In genomic region chr4:155376387-155377268, GRCh38 we compare ENCODE assay signal across 8 cellular contexts. TPM values are rescaled to one million over a fixed set of nuclear protein-coding genes. Genes with fewer than 3 reads are reported as not detected.
A peak's percentile ranks its signal among the peaks of the same experiment; 100 is the strongest.
DNase-seq lines count a peak whose midpoint lies in the region; ATAC-seq and TF ChIP-seq lines count a peak whose summit lies in the region.

Gene MAP9, minus strand, starts transcription at chr4:155376965. Its CDS starts 1,115 bp downstream, at chr4:155375850.

- H3K36me3 ChIP-seq in KOPT-K1 (ENCODE audit: insufficient read depth, low read length) (no peaks in the 10 kb centered on the region), heart left ventricle (peaks cover 0 to 13% (median 0%) of the 10 kb centered on the region in 9 donors), upper lobe of left lung (no peaks in the 10 kb centered on the region)

- peak within 1 kb of the TSS; percentile 88 for H3K27ac Mint-ChIP-seq in activated naive CD8-positive, alpha-beta T cell treated with anti-CD3 and anti-CD28 coated beads, Interleukin-2, amount 50 U/mL, for 24 hours

- peak; percentile 99 for ATAC-seq in GM21723 (IDR thresholded peaks at IDR 0.05; ENCODE audit: unreplicated experiment)
- ATAC-seq in activated naive CD8-positive, alpha-beta T cell treated with anti-CD3 and anti-CD28 coated beads, Interleukin-2, amount 50 U/mL, for 24 hours: peak; percentile 98
- ATAC-seq in heart left ventricle: peak; percentile 97 to 99 (median 99)
- ATAC-seq in upper lobe of left lung (ENCODE audit: low FRiP score in 2 of 2): peak; percentile 96 to 97

- TF ChIP-seq POLR2A in heart left ventricle (IDR thresholded peaks at IDR 0.05) (no peak), upper lobe of left lung (IDR thresholded peaks at IDR 0.05) (peak in 1 of 4 donors; percentile 42)

- WGBS in heart left ventricle, 4 donors: 4 to 11% (median 7%) methylated on average over 41 to 66 of the region's 66 CpGs
- 9 to 15% methylated on average over 29 to 48 of the region's 66 CpGs for WGBS in upper lobe of left lung, 2 donors

- TF ChIP-seq CTCF in heart left ventricle (IDR thresholded peaks at IDR 0.05) (no peak), upper lobe of left lung (IDR thresholded peaks at IDR 0.05) (no peak)

- H3K9me3 ChIP-seq in KOPT-K1 (ENCODE audit: insufficient read depth, low read length, poor library complexity, severe bottlenecking) (no peaks in the 10 kb centered on the region), heart left ventricle (no peaks in the 10 kb centered on the region), upper lobe of left lung (no peaks in the 10 kb centered on the region)

- intact Hi-C loops in heart left ventricle (cut with DNase I): loop anchor here in 2 of 10 donors (10.0 kb wide), 1 partner anchor 822 kb away; the partner anchor contains the start of gene PLRG1 (in 2 of the 2)
- intact Hi-C loops in posterior vena cava (cut with DNase I): no loop called here

- no peak for TF ChIP-seq EP300 in upper lobe of left lung (IDR thresholded peaks at IDR 0.05)

- H3K36me3 Mint-ChIP-seq in activated naive CD8-positive, alpha-beta T cell treated with anti-CD3 and anti-CD28 coated beads, Interleukin-2, amount 50 U/mL, for 24 hours (ENCODE audit: low read depth): peaks cover 2% of the 10 kb centered on the region

- H3K4me1 ChIP-seq in heart left ventricle: peaks cover 0 to 12% (median 7%) of the 10 kb centered on the region in 12 donors
- H3K4me1 ChIP-seq in upper lobe of left lung: peaks cover 4 to 18% (median 8%) of the 10 kb centered on the region in 4 donors

- H3K27ac ChIP-seq in KOPT-K1 (ENCODE audit: low read depth, low read length, poor library complexity, severe bottlenecking): peak within 1 kb of the TSS; percentile 10
- peak within 1 kb of the TSS in 4 of 12 donors; percentile 21 to 56 (median 38) for H3K27ac ChIP-seq in heart left ventricle
- peak within 1 kb of the TSS in 2 of 4 donors; percentile 13 to 70 for H3K27ac ChIP-seq in upper lobe of left lung

- peak within 1 kb of the TSS; percentile 91 for H3K4me3 Mint-ChIP-seq in activated naive CD8-positive, alpha-beta T cell treated with anti-CD3 and anti-CD28 coated beads, Interleukin-2, amount 50 U/mL, for 24 hours

- no peaks in the 10 kb centered on the region for H3K9me3 Mint-ChIP-seq in activated naive CD8-positive, alpha-beta T cell treated with anti-CD3 and anti-CD28 coated beads, Interleukin-2, amount 50 U/mL, for 24 hours

- peaks cover 20% of the 10 kb centered on the region for H3K4me1 Mint-ChIP-seq in activated naive CD8-positive, alpha-beta T cell treated with anti-CD3 and anti-CD28 coated beads, Interleukin-2, amount 50 U/mL, for 24 hours

- no peaks in the 10 kb centered on the region for H3K27me3 Mint-ChIP-seq in activated naive CD8-positive, alpha-beta T cell treated with anti-CD3 and anti-CD28 coated beads, Interleukin-2, amount 50 U/mL, for 24 hours

- peak within 1 kb of the TSS; percentile 45 to 84 (median 70) for H3K4me3 ChIP-seq in heart left ventricle
- H3K4me3 ChIP-seq in upper lobe of left lung: peak within 1 kb of the TSS; percentile 56 to 74 (median 67)

- peaks cover 0 to 21% (median 0%) of the 10 kb centered on the region in 9 donors for H3K27me3 ChIP-seq in heart left ventricle
- no peaks in the 10 kb centered on the region for H3K27me3 ChIP-seq in upper lobe of left lung

- DNase-seq in DMS79 treated with DMSO at 0.1 percent for 48 hours (lab: John Stamatoyannopoulos, UW) (peak; percentile 86), SKM-1 (lab: John Stamatoyannopoulos, UW; ENCODE audit: unreplicated experiment) (peak; percentile 26), heart left ventricle (peak; percentile 92 to 94 (median 92)), posterior vena cava (ENCODE audit: low spot score) (peak; percentile 94), upper lobe of left lung (peak; percentile 91 to 95)
- DNase-seq in activated naive CD8-positive, alpha-beta T cell treated with anti-CD3 and anti-CD28 coated beads, Interleukin-2, amount 50 U/mL, for 24 hours: peak; percentile 89

RNA-seq across cellular contexts. Expression of gene MAP9, which starts in this region (rescaled TPM):
- total RNA-seq in heart left ventricle (10 to 100 TPM in 4 of 9 donors, 1 to 10 TPM in 5; 3.9 to 12.0 (median 9.0) TPM), posterior vena cava (10 to 100 TPM; 10.5 to 13.4 TPM), upper lobe of left lung (10 to 100 TPM in 3 of 6 donors, 1 to 10 TPM in 3; 7.1 to 20.8 (median 10.8) TPM)
- polyA plus RNA-seq in heart left ventricle: 1 to 10 TPM; 3.4 to 6.2 TPM

Comparison
In these comparisons a context has a peak if more than half of its experiments do, and no peak if none do; other contexts are left out.
1. DNase-seq: peak in every context shown above with its lines; median percentile 94 in posterior vena cava; 93 in upper lobe of left lung; 92 in heart left ventricle; 89 in activated naive CD8-positive, alpha-beta T cell treated with anti-CD3 and anti-CD28 coated beads, Interleukin-2, amount 50 U/mL, for 24 hours; 86 in DMS79 treated with DMSO at 0.1 percent for 48 hours; 26 in SKM-1.